In genomic region chr10:112202561-112203241, GRCh38 we compare ENCODE assay signal across 11 cellular contexts. TPM values are rescaled to one million over a fixed set of nuclear protein-coding genes. Genes with fewer than 3 reads are reported as not detected.
A peak's percentile ranks its signal among the peaks of the same experiment; 100 is the strongest.
DNase-seq lines count a peak whose midpoint lies in the region; ATAC-seq and TF ChIP-seq lines count a peak whose summit lies in the region.
"Had no signal": no experiment of that assay in that cellular context is flagged by ENCODE, and none has a peak within 500 bp of the region (broad histone marks: within the 10 kb centered on the region; RNA-seq: fewer than 3 reads in every experiment).

No MANE protein-coding gene starts in this region.

- peaks cover 27% of the 10 kb centered on the region for H3K27me3 Mint-ChIP-seq in activated naive CD8-positive, alpha-beta T cell treated with anti-CD3 and anti-CD28 coated beads for 36 hours

- H3K4me1 Mint-ChIP-seq in activated naive CD8-positive, alpha-beta T cell treated with anti-CD3 and anti-CD28 coated beads for 36 hours = peaks cover 4% of the 10 kb centered on the region

- peaks cover 0 to 5% (median 1%) of the 10 kb centered on the region in 4 donors for H3K4me1 ChIP-seq in sigmoid colon

- no peaks in the 10 kb centered on the region for H3K27me3 ChIP-seq in sigmoid colon
- H3K27me3 ChIP-seq: BLaER1 treated with 17β-estradiol and CSF1 and Interleukin-3, amounts not matched to agents 10 nM and 100 nM had no signal

- TF ChIP-seq EP300 in sigmoid colon (IDR thresholded peaks at IDR 0.05) = no peak

- no peaks in the 10 kb centered on the region for H3K9me3 Mint-ChIP-seq in activated naive CD8-positive, alpha-beta T cell treated with anti-CD3 and anti-CD28 coated beads for 36 hours

- ATAC-seq in GM19043 (IDR thresholded peaks at IDR 0.05; ENCODE audit: low read depth, unreplicated experiment) (peak; percentile 80), HG02973 (IDR thresholded peaks at IDR 0.05; ENCODE audit: unreplicated experiment) (peak; percentile 92)

- no peak overlapping the region for H3K4me3 ChIP-seq in sigmoid colon
- H3K4me3 ChIP-seq: BLaER1 treated with 17β-estradiol and CSF1 and Interleukin-3, amounts not matched to agents 10 nM and 100 nM had no signal

- no peak for TF ChIP-seq CTCF in sigmoid colon (IDR thresholded peaks at IDR 0.05)

- H3K9me3 ChIP-seq in sigmoid colon = no peaks in the 10 kb centered on the region
- H3K9me3 ChIP-seq: BLaER1 treated with 17β-estradiol and CSF1 and Interleukin-3, amounts not matched to agents 10 nM and 100 nM had no signal

- peak overlapping the region; percentile 32 for H3K27ac Mint-ChIP-seq in activated naive CD8-positive, alpha-beta T cell treated with anti-CD3 and anti-CD28 coated beads for 36 hours

- WGBS in sigmoid colon, 2 donors = 75 to 81% methylated on average over 6 of the region's 6 CpGs

- no peak overlapping the region for H3K27ac ChIP-seq in sigmoid colon
- H3K27ac ChIP-seq: BLaER1 treated with 17β-estradiol and CSF1 and Interleukin-3, amounts not matched to agents 10 nM and 100 nM had no signal

- intact Hi-C loops in sigmoid colon (cut with DNase I) = no loop called here

- no peak overlapping the region for H3K4me3 Mint-ChIP-seq in activated naive CD8-positive, alpha-beta T cell treated with anti-CD3 and anti-CD28 coated beads for 36 hours

- no peaks in the 10 kb centered on the region for H3K36me3 ChIP-seq in sigmoid colon
- H3K36me3 ChIP-seq: BLaER1 treated with 17β-estradiol and CSF1 and Interleukin-3, amounts not matched to agents 10 nM and 100 nM had no signal

- peak; percentile 23 for DNase-seq in A172 (ENCODE audit: low spot score)
- DNase-seq in activated naive CD8-positive, alpha-beta T cell treated with anti-CD3 and anti-CD28 coated beads for 36 hours = no peak
- no peak for DNase-seq in ureter (ENCODE audit: low spot score)
- no peak for DNase-seq in anterior cingulate cortex (lab: John Stamatoyannopoulos, UW)
- DNase-seq in NCI-H2081 (lab: John Stamatoyannopoulos, UW) = no peak
- no peak for DNase-seq in sigmoid colon
- DNase-seq: MM.1S, retina had no signal

- no peak for TF ChIP-seq POLR2A in sigmoid colon (IDR thresholded peaks at IDR 0.05)

- H3K36me3 Mint-ChIP-seq in activated naive CD8-positive, alpha-beta T cell treated with anti-CD3 and anti-CD28 coated beads for 36 hours = no peaks in the 10 kb centered on the region

RNA-seq across cellular contexts. Expression of gene GPAM, which starts 19.1 kb away (rescaled TPM):
- total RNA-seq in A172 (2014; rRNA removed; shearing (Covaris generic)) = 12.0 and 12.5 TPM in 2 replicates
- 10 to 100 TPM; 12.7 to 14.2 TPM for total RNA-seq in activated naive CD8-positive, alpha-beta T cell treated with anti-CD3 and anti-CD28 coated beads for 36 hours
- 12.7 TPM for total RNA-seq in ureter
- 10 to 100 TPM in 1 of 4 donors, 1 to 10 TPM in 3; 4.8 to 61.4 (median 6.1) TPM for total RNA-seq in sigmoid colon
- 10 to 100 TPM in 1 of 3 donors, 1 to 10 TPM in 1, under 1 TPM in 1; 0.92 to 14.4 (median 3.0) TPM for polyA plus RNA-seq in sigmoid colon
